1 cellular context compared by ENCODE assay signal in the genomic region with DNA sequence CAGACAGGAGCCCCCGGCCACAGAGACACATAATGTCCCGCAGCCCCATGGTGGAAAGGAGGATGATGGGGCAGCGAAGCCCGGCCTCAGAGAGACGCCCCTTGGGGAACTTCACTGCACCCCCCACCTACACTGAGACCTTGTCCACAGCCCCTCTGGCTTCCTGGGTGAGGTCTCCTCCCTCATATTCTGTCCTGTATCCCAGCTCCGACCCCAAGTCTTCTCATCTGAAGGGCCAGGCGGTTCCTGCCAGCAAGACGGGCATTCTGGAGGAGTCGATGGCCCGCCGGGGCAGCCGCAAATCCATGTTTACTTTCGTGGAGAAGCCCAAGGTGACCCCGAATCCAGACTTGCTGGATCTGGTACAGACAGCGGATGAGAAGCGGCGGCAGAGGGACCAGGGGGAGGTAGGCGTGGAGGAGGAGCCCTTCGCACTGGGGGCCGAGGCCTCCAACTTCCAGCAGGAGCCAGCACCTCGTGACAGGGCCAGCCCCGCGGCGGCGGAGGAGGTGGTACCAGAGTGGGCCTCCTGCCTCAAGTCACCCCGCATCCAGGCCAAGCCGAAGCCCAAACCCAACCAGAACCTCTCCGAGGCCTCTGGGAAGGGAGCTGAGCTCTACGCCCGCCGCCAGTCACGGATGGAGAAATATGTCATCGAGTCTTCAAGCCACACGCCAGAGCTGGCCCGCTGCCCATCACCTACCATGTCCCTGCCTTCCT.
TF ChIP-seq lines count a peak whose summit lies in the region.

No MANE protein-coding gene starts in this region.

TF ChIP-seq in WTC11, 78 proteins besides CTCF, POLR2A, EP300 and RAD21:
- TF ChIP-seq, protein P1, sequence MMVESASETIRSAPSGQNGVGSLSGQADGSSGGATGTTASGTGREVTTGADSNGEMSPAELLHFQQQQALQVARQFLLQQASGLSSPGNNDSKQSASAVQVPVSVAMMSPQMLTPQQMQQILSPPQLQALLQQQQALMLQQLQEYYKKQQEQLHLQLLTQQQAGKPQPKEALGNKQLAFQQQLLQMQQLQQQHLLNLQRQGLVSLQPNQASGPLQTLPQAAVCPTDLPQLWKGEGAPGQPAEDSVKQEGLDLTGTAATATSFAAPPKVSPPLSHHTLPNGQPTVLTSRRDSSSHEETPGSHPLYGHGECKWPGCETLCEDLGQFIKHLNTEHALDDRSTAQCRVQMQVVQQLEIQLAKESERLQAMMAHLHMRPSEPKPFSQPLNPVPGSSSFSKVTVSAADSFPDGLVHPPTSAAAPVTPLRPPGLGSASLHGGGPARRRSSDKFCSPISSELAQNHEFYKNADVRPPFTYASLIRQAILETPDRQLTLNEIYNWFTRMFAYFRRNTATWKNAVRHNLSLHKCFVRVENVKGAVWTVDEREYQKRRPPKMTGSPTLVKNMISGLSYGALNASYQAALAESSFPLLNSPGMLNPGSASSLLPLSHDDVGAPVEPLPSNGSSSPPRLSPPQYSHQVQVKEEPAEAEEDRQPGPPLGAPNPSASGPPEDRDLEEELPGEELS (CRISPR knock-in tag; IDR thresholded peaks at IDR 0.05): no peak
- TF ChIP-seq EMX1 (CRISPR knock-in tag; IDR thresholded peaks at IDR 0.05) (no peak), JUN (CRISPR knock-in tag; IDR thresholded peaks at IDR 0.05) (no peak), GABPB1 (CRISPR knock-in tag; IDR thresholded peaks at IDR 0.05) (no peak), TP53 (CRISPR knock-in tag; IDR thresholded peaks at IDR 0.05) (no peak), HMGA2 (CRISPR knock-in tag; IDR thresholded peaks at IDR 0.05) (no peak)
- TF ChIP-seq, protein P2, sequence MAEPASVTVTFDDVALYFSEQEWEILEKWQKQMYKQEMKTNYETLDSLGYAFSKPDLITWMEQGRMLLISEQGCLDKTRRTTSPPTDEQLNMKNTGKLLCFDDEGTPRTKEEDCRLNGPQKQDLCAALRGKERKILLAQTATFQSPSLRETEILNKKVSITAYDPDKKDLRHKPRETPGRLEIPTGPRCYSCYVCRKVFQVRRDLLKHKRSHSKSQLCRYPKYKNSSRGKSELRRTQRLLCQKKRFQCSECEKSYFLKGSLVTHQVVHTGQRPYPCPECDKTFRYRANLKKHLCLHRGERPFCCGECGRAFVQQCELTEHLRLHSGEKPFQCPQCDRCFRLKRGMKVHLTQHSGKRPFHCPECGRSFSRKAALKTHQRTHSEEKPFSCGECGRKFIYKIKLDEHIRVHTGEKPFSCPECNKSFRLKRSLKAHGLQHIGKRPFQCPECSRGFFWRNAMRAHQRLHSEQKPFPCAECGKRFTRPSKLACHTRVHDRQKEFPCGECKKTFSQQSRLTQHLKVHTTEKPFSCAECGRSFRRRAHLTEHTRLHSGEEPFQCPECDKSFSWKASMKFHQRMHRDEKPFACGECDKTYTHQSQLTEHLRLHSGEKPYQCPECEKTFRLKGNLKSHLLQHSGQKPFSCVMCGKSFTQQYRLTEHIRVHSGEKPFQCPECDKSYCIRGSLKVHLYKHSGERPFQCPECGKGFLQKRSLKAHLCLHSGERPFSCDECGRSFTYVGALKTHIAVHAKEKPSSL (CRISPR knock-in tag; conservative IDR thresholded peaks at IDR 0.05): no peak
- TF ChIP-seq, protein P3, sequence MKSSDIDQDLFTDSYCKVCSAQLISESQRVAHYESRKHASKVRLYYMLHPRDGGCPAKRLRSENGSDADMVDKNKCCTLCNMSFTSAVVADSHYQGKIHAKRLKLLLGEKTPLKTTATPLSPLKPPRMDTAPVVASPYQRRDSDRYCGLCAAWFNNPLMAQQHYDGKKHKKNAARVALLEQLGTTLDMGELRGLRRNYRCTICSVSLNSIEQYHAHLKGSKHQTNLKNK (CRISPR knock-in tag; IDR thresholded peaks at IDR 0.05): no peak
- TF ChIP-seq, protein P4, sequence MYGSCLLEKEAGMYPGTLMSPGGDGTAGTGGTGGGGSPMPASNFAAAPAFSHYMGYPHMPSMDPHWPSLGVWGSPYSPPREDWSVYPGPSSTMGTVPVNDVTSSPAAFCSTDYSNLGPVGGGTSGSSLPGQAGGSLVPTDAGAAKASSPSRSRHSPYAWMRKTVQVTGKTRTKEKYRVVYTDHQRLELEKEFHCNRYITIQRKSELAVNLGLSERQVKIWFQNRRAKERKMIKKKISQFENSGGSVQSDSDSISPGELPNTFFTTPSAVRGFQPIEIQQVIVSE (CRISPR knock-in tag; IDR thresholded peaks at IDR 0.05; ENCODE audit: borderline replicate concordance): no peak
